8 cellular contexts compared by ENCODE assay signal in the genomic region with DNA sequence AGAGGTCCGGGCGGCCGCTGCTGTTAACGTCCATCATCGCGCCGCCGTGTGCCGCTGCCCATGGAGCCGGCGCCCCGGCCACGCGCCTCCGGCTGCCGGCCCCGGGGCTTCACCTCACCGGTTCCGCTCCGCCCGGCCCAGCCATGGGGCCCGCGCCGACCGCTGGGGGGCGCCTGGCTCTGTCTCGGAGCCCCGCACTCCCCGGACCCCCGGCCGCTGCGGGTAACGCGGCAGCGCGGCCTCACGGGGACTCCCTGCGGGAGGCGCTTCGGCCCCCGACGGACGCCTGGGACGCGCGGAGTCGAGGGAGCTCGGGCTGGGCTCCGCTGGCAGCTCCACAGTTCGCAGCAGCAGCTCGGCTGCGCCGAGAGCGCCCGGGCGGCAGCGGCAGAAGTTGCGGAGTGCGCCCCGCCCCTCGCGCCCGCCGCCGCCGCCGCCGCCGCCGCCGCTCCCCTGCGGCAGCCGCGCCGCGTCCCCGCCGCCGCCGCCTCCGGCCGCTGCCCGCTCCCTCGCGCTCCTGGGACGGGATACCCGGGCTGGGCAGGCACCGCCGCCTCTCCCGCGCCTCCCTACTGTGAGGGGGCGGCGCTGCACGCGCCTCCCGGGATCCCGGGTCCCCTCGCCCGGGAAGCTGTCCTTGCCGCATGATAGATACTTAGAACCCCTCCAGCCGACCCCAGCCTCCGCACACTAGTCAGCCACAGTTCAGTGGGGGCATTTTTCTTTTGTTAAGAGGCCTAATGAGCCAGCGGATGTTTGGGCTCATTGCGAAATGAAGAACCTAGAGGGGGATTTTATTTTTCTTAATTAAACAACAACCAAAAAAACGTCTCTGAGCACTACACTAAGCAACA. TPM values are rescaled to one million over a fixed set of nuclear protein-coding genes. Genes with fewer than 3 reads are reported as not detected.
A peak's percentile ranks its signal among the peaks of the same experiment; 100 is the strongest.
DNase-seq lines count a peak whose midpoint lies in the region; ATAC-seq and TF ChIP-seq lines count a peak whose summit lies in the region.

A gene (minus strand): TSS at position 405 of the 854 bp plus-strand sequence. CDS start 368 bp downstream, at position 37.

- no peak within 1 kb of the TSS for H3K27ac Mint-ChIP-seq in activated CD8-positive, alpha-beta T cell treated with anti-CD3 and anti-CD28 coated beads, Interleukin-2, amount 10 ng/mL, durations not matched to agents 7 days and 5 days
- peak within 1 kb of the TSS; percentile 64 for H3K27ac Mint-ChIP-seq in endothelial cell (ENCODE audit: unreplicated experiment)
- H3K27ac Mint-ChIP-seq in stimulated activated memory B cell treated with anti-CD40 and anti-IgM and Interleukin-4, amounts not matched to agents 10 μg/mL and 1 μg/mL and 100 μg/mL, for 72 hours = peak within 1 kb of the TSS; percentile 85

- CTCF ChIA-PET in GM10248 (lab: Yijun Ruan, JAX) = interaction anchor here (1.4 to 1.6 kb wide), 2 partner anchors 8 to 14 kb away, joined by 5 to 6 read pairs; a partner anchor contains a TSS
- CTCF ChIA-PET in activated CD8-positive, alpha-beta T cell treated with anti-CD3 and anti-CD28 coated beads, Interleukin-2, amount 10 ng/mL, durations not matched to agents 7 days and 5 days (lab: Charles Lee) = interaction anchor here (1.0 to 1.2 kb wide), 2 partner anchors 13 to 113 kb away, joined by 3 to 4 read pairs; no protein-coding TSS in a partner anchor

- peak; percentile 78 for DNase-seq in GM10248 (ENCODE audit: extremely low spot score)
- peak; percentile 53 for DNase-seq in M059J (ENCODE audit: low read depth)
- peak; percentile 55 for DNase-seq in activated CD8-positive, alpha-beta T cell treated with anti-CD3 and anti-CD28 coated beads, Interleukin-2, amount 10 ng/mL, durations not matched to agents 7 days and 5 days
- DNase-seq in endothelial cell (ENCODE audit: low spot score) = peak; percentile 80
- no peak for DNase-seq in G401 (ENCODE audit: low spot score)

- H3K4me1 ChIP-seq in mononuclear cell (ENCODE audit: insufficient read depth, low read length) = peaks cover 29% of the 10 kb centered on the region

- peaks cover 70% of the 10 kb centered on the region for H3K27me3 Mint-ChIP-seq in activated CD8-positive, alpha-beta T cell treated with anti-CD3 and anti-CD28 coated beads, Interleukin-2, amount 10 ng/mL, durations not matched to agents 7 days and 5 days (ENCODE audit: low read depth)
- peaks cover 6% of the 10 kb centered on the region for H3K27me3 Mint-ChIP-seq in endothelial cell (ENCODE audit: unreplicated experiment)
- peaks cover 16% of the 10 kb centered on the region for H3K27me3 Mint-ChIP-seq in stimulated activated memory B cell treated with anti-CD40 and anti-IgM and Interleukin-4, amounts not matched to agents 10 μg/mL and 1 μg/mL and 100 μg/mL, for 72 hours

- ATAC-seq in GM21786 (IDR thresholded peaks at IDR 0.05; ENCODE audit: unreplicated experiment) = peak; percentile 66
- ATAC-seq in activated CD8-positive, alpha-beta T cell treated with anti-CD3 and anti-CD28 coated beads, Interleukin-2, amount 10 ng/mL, durations not matched to agents 7 days and 5 days = peak; percentile 91
- peak; percentile 88 for ATAC-seq in stimulated activated memory B cell treated with anti-CD40 and anti-IgM and Interleukin-4, amounts not matched to agents 10 μg/mL and 1 μg/mL and 100 μg/mL, for 72 hours

- peak within 1 kb of the TSS; percentile 45 for H3K4me3 ChIP-seq in mononuclear cell (ENCODE audit: low read length)

- no peaks in the 10 kb centered on the region for H3K9me3 ChIP-seq in mononuclear cell (ENCODE audit: low read depth, low read length)

- in situ Hi-C loops in G401 (cut with HindIII; ENCODE audit: low sequenced_read_pairs) = no loop called here

- peaks cover 63% of the 10 kb centered on the region for H3K27me3 ChIP-seq in mononuclear cell (ENCODE audit: insufficient read depth, low read length)

- TF ChIP-seq CTCF in GM10248 (IDR thresholded peaks at IDR 0.05; ENCODE audit: control extremely low read depth, extremely low read depth, low read depth, missing control alignments) = peak; percentile 53
- peak; percentile 67 for TF ChIP-seq CTCF in endothelial cell (IDR thresholded peaks at IDR 0.05; ENCODE audit: unreplicated experiment)

- H3K9me3 Mint-ChIP-seq in activated CD8-positive, alpha-beta T cell treated with anti-CD3 and anti-CD28 coated beads, Interleukin-2, amount 10 ng/mL, durations not matched to agents 7 days and 5 days (ENCODE audit: insufficient read depth) = no peaks in the 10 kb centered on the region
- no peaks in the 10 kb centered on the region for H3K9me3 Mint-ChIP-seq in endothelial cell (ENCODE audit: unreplicated experiment)
- no peaks in the 10 kb centered on the region for H3K9me3 Mint-ChIP-seq in stimulated activated memory B cell treated with anti-CD40 and anti-IgM and Interleukin-4, amounts not matched to agents 10 μg/mL and 1 μg/mL and 100 μg/mL, for 72 hours

- H3K4me3 Mint-ChIP-seq in activated CD8-positive, alpha-beta T cell treated with anti-CD3 and anti-CD28 coated beads, Interleukin-2, amount 10 ng/mL, durations not matched to agents 7 days and 5 days = peak within 1 kb of the TSS; percentile 75
- peak within 1 kb of the TSS; percentile 94 for H3K4me3 Mint-ChIP-seq in endothelial cell (ENCODE audit: unreplicated experiment)
- H3K4me3 Mint-ChIP-seq in stimulated activated memory B cell treated with anti-CD40 and anti-IgM and Interleukin-4, amounts not matched to agents 10 μg/mL and 1 μg/mL and 100 μg/mL, for 72 hours = peak within 1 kb of the TSS; percentile 93

- POLR2A ChIA-PET in GM10248 (lab: Yijun Ruan, JAX) = no interaction called here
- POLR2A ChIA-PET in activated CD8-positive, alpha-beta T cell treated with anti-CD3 and anti-CD28 coated beads, Interleukin-2, amount 10 ng/mL, durations not matched to agents 7 days and 5 days (lab: Charles Lee) = no interaction called here

- H3K4me1 Mint-ChIP-seq in activated CD8-positive, alpha-beta T cell treated with anti-CD3 and anti-CD28 coated beads, Interleukin-2, amount 10 ng/mL, durations not matched to agents 7 days and 5 days (ENCODE audit: low read depth) = peaks cover 9% of the 10 kb centered on the region
- peaks cover 8% of the 10 kb centered on the region for H3K4me1 Mint-ChIP-seq in endothelial cell (ENCODE audit: unreplicated experiment)
- peaks cover 12% of the 10 kb centered on the region for H3K4me1 Mint-ChIP-seq in stimulated activated memory B cell treated with anti-CD40 and anti-IgM and Interleukin-4, amounts not matched to agents 10 μg/mL and 1 μg/mL and 100 μg/mL, for 72 hours

- no peaks in the 10 kb centered on the region for H3K36me3 Mint-ChIP-seq in activated CD8-positive, alpha-beta T cell treated with anti-CD3 and anti-CD28 coated beads, Interleukin-2, amount 10 ng/mL, durations not matched to agents 7 days and 5 days (ENCODE audit: low read depth)
- no peaks in the 10 kb centered on the region for H3K36me3 Mint-ChIP-seq in endothelial cell (ENCODE audit: low read depth, unreplicated experiment)
- H3K36me3 Mint-ChIP-seq in stimulated activated memory B cell treated with anti-CD40 and anti-IgM and Interleukin-4, amounts not matched to agents 10 μg/mL and 1 μg/mL and 100 μg/mL, for 72 hours = no peaks in the 10 kb centered on the region

RNA-seq across cellular contexts. Expression of the gene that starts here (rescaled TPM):
- total RNA-seq in M059J (2014; rRNA removed; shearing (Covaris generic)) = 20.5 and 36.5 TPM in 2 replicates
- not detected for total RNA-seq in activated CD8-positive, alpha-beta T cell treated with anti-CD3 and anti-CD28 coated beads, Interleukin-2, amount 10 ng/mL, durations not matched to agents 7 days and 5 days
- total RNA-seq in endothelial cell (ENCODE audit: unreplicated experiment) (7.3 TPM), mononuclear cell (2.1 TPM)
- not detected in 2 replicates for total RNA-seq in G401 (2014; rRNA removed; shearing (Covaris generic))

Comparison
In these comparisons a context has a peak if more than half of its experiments do, and no peak if none do; other contexts are left out.
1. Peak in DNase-seq and ATAC-seq in activated CD8-positive, alpha-beta T cell treated with anti-CD3 and anti-CD28 coated beads, Interleukin-2, amount 10 ng/mL, durations not matched to agents 7 days and 5 days; RNA of the gene not detected or under 1 TPM.